In the genomic region with DNA sequence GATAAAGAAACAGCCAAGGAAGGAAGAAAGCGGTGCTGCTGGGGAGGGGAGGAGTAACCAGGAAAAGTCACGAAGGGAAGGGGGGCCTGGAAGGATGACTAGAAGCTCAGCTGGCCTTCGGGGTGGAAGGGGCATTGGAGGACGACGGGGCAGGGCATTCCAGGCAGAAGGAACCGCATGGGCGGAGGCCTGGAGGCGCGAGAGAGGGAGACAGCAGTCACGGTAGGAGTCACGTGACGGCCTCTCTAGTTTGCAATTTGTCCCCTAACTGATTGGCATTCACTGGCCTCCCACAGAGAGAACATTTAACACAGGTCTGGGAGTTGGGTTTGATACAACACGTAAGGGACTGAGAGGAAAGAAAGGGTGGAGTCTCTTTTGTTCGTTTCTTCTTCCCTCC, we compare ENCODE assay signal across 19 cellular contexts.
DNase-seq lines count a peak whose midpoint lies in the region; TF ChIP-seq lines count a peak whose summit lies in the region.
"Had no signal": no experiment of that assay in that cellular context is flagged by ENCODE, and none has a peak within 500 bp of the region (broad histone marks: within the 10 kb centered on the region; RNA-seq: fewer than 3 reads in every experiment).

No MANE protein-coding gene starts in this region.

- no peaks in the 10 kb centered on the region for H3K36me3 Mint-ChIP-seq in neural progenitor cell

- H3K4me3 Mint-ChIP-seq in neural progenitor cell = peak overlapping the region; percentile 1
- H3K4me3 Mint-ChIP-seq: activated CD4-positive, alpha-beta T cell treated with anti-CD3 and anti-CD28 coated beads for 36 hours had no signal

- DNase-seq in H7 (peak; percentile 82), NCI-H1417 treated with DMSO at 0.1 percent for 48 hours (lab: John Stamatoyannopoulos, UW) (peak; percentile 33), neural progenitor cell (ENCODE audit: low spot score) (peak; percentile 63), NAMALWA (ENCODE audit: low spot score) (no peak), NCI-H1930 (lab: John Stamatoyannopoulos, UW) (no peak), colonic mucosa (no peak)
- DNase-seq: activated CD4-positive, alpha-beta T cell treated with anti-CD3 and anti-CD28 coated beads for 36 hours; activated gamma-delta T cell treated with Interleukin-2 at 50 U/mL for 16 hours; amniotic stem cell; Calu3; GF-D8; KG1; left ventricle myocardium superior; NCI-H510A treated with DMSO at 0.1 percent for 48 hours; pancreas; small intestine had no signal

- H3K9me3 ChIP-seq in neural progenitor cell (ENCODE audit: low read depth) (no peaks in the 10 kb centered on the region), colonic mucosa (no peaks in the 10 kb centered on the region)
- H3K9me3 ChIP-seq: pancreas, thoracic aorta had no signal

- no peak for TF ChIP-seq CTCF in neural progenitor cell (IDR thresholded peaks at IDR 0.05)
- no peak for TF ChIP-seq CTCF in colonic mucosa (IDR thresholded peaks at IDR 0.05)

- no peak overlapping the region for H2AFZ ChIP-seq in neural progenitor cell (replicated peaks)

- H3K4me1 ChIP-seq in neural progenitor cell (peaks cover 17% of the 10 kb centered on the region), colonic mucosa (no peaks in the 10 kb centered on the region)
- H3K4me1 ChIP-seq: pancreas had no signal

- H3K27ac Mint-ChIP-seq in neural progenitor cell = peak overlapping the region; percentile 72
- H3K27ac Mint-ChIP-seq: activated CD4-positive, alpha-beta T cell treated with anti-CD3 and anti-CD28 coated beads for 36 hours had no signal

- no peaks in the 10 kb centered on the region for H3K27me3 ChIP-seq in H7 (ENCODE audit: control insufficient read depth, insufficient read depth, low read length)
- H3K27me3 ChIP-seq in neural progenitor cell = no peaks in the 10 kb centered on the region
- H3K27me3 ChIP-seq in colonic mucosa = no peaks in the 10 kb centered on the region
- H3K27me3 ChIP-seq: pancreas had no signal

- H3K4me3 ChIP-seq in H7 (ENCODE audit: insufficient read depth, low read depth, low read length) (no peak overlapping the region), neural progenitor cell (no peak overlapping the region), colonic mucosa (no peak overlapping the region)
- H3K4me3 ChIP-seq: pancreas had no signal

- H3K79me2 ChIP-seq in neural progenitor cell (ENCODE audit: low read depth) = no peaks in the 10 kb centered on the region

- H3K27me3 Mint-ChIP-seq in neural progenitor cell (ENCODE audit: insufficient read depth, low read depth) = peaks cover 14% of the 10 kb centered on the region
- H3K27me3 Mint-ChIP-seq: activated CD4-positive, alpha-beta T cell treated with anti-CD3 and anti-CD28 coated beads for 36 hours had no signal

- H3K27ac ChIP-seq in cingulate gyrus (ENCODE audit: low read depth, low read length) = peak overlapping the region; percentile 55
- H3K27ac ChIP-seq in neural progenitor cell = peak overlapping the region; percentile 46
- H3K27ac ChIP-seq in colonic mucosa = no peak overlapping the region
- H3K27ac ChIP-seq: HL-60, pancreas, thoracic aorta had no signal

- peaks cover 45% of the 10 kb centered on the region for H3K4me1 Mint-ChIP-seq in neural progenitor cell
- H3K4me1 Mint-ChIP-seq: activated CD4-positive, alpha-beta T cell treated with anti-CD3 and anti-CD28 coated beads for 36 hours had no signal

- intact Hi-C loops in colonic mucosa (cut with DNase I) = no loop called here

- H4K20me1 ChIP-seq in neural progenitor cell (ENCODE audit: low read depth) = no peaks in the 10 kb centered on the region

- peak overlapping the region; percentile 42 for H3K4me2 ChIP-seq in neural progenitor cell

- H3F3A ChIP-seq in neural progenitor cell (ENCODE audit: low read depth) = peaks cover 26% of the 10 kb centered on the region

- H3K9me3 Mint-ChIP-seq in neural progenitor cell = no peaks in the 10 kb centered on the region

- H3K36me3 ChIP-seq in H7 (replicated peaks; ENCODE audit: control insufficient read depth, insufficient read depth, low read length) = no peaks in the 10 kb centered on the region
- no peaks in the 10 kb centered on the region for H3K36me3 ChIP-seq in neural progenitor cell
- H3K36me3 ChIP-seq in colonic mucosa = no peaks in the 10 kb centered on the region
- H3K36me3 ChIP-seq: pancreas, thoracic aorta had no signal

- H3K9ac ChIP-seq in neural progenitor cell (no peak overlapping the region), colonic mucosa (ENCODE audit: low read depth in 2 of 2, low read length in 2 of 2) (no peak overlapping the region)

Comparison
In these comparisons a context has a peak if more than half of its experiments do, and no peak if none do; other contexts are left out.
1. DNase-seq: peak in H7 (single experiment), NCI-H1417 treated with DMSO at 0.1 percent for 48 hours (single experiment) and neural progenitor cell (single experiment); none in NAMALWA (single experiment), NCI-H1930 (0 of 2) and colonic mucosa (single experiment).